Comparison of ENCODE assay signal across 8 cellular contexts in the genomic region with DNA sequence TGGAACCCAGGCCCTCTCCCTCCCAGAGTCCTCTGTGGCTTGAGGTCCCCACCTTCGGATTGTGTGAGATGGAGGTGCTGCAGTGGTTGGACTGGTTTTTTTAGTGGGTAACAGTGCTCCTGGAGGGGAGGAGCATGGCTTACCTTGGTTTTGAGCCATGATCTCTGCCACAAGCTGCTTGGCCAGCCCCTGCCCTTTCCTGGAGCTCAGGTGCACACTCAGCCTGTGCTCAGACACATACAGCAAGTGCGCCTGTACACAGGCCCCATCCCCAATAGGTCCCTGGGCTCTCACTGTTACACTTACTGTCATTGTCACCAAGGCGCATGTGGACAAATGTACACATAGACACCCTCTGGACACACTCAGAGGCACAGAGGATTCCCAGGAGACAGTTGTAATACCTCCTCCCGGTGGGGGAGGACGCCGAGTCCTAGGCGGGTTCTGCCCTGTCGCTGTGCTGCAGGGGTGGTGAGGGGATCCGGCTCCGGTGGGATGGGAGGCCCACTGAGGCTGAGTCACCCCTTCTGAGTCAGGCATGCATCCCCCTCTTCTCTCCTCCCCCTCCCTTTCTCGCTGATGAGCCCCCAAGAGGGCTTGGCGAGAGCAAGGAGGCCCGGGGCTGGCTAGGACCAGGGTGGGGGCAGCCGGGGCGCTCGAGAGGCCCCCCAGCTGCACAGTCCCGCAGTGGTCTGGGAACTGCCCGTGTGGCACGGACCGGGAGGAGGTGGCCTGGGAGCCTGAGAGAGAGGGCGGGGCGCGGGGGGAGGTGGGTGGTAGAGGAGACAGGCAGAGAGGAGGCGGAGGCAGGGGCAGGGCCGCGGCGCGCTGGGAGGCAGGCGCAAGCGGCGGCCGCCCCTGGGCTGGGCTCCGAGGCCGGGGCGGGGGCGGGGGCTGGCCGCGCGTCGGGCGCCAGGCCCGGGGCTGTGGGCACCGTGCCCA. TPM values are rescaled to one million over a fixed set of nuclear protein-coding genes. Genes with fewer than 3 reads are reported as not detected.
DNase-seq lines count a peak whose midpoint lies in the region; ATAC-seq and TF ChIP-seq lines count a peak whose summit lies in the region.

No MANE protein-coding gene starts in this region.

- H2AFZ ChIP-seq in PC-9 (peak overlapping the region; percentile 80), parathyroid adenoma (peak overlapping the region; percentile 95)

- POLR2A ChIA-PET in AG04450 (lab: Yijun Ruan, JAX) (interaction anchor here (0.6 kb wide), 1 partner anchor 200 kb away, joined by 4 read pairs; no protein-coding TSS in a partner anchor), PC-9 (lab: Charles Lee; ENCODE audit: unreplicated experiment) (interaction anchor here (0.5 to 0.6 kb wide), 2 partner anchors 61 to 710 kb away, joined by 3 read pairs; a partner anchor contains a TSS)

- peak overlapping the region; percentile 33 for H3K9ac ChIP-seq in parathyroid adenoma

- no peaks in the 10 kb centered on the region for H3K9me3 ChIP-seq in AG04450 (ENCODE audit: control insufficient read depth, insufficient read depth, low read length)
- H3K9me3 ChIP-seq in PC-9 (ENCODE audit: insufficient read depth, low read depth), result no peaks in the 10 kb centered on the region
- H3K9me3 ChIP-seq in ascending aorta, result no peaks in the 10 kb centered on the region
- no peaks in the 10 kb centered on the region for H3K9me3 ChIP-seq in parathyroid adenoma (ENCODE audit: control insufficient read depth, low read length)

- TF ChIP-seq CTCF in AG04450 (IDR thresholded peaks at IDR 0.05; ENCODE audit: low read depth, low read length) (no peak), HFF-Myc (IDR thresholded peaks at IDR 0.05; ENCODE audit: low read depth, low read length, missing control alignments) (no peak), PC-9 (conservative IDR thresholded peaks at IDR 0.05) (no peak), ascending aorta (IDR thresholded peaks at IDR 0.05) (no peak), parathyroid adenoma (IDR thresholded peaks at IDR 0.05) (no peak)

- H3K79me2 ChIP-seq in PC-9 (ENCODE audit: low read depth), result peaks cover 13% of the 10 kb centered on the region; the same call in 1 of the 2 replicates
- H3K79me2 ChIP-seq in parathyroid adenoma, result peaks cover 23% of the 10 kb centered on the region

- H3K27ac ChIP-seq in AG04450 (ENCODE audit: low read depth, low read length) (no peak overlapping the region), PC-9 (peak overlapping the region; percentile 45), ascending aorta (peak overlapping the region; percentile 68 to 78), parathyroid adenoma (peak overlapping the region; percentile 63)

- BruUV-seq in PC-9 (replicated peaks; lab: Mats Ljungman, UMichigan), result TSS peak; percentile 70

- H3K36me3 ChIP-seq in PC-9 (ENCODE audit: low read depth) (no peaks in the 10 kb centered on the region), ascending aorta (no peaks in the 10 kb centered on the region), parathyroid adenoma (ENCODE audit: control insufficient read depth, insufficient read depth, low read length) (no peaks in the 10 kb centered on the region)

- peak; percentile 85 for ATAC-seq in left ventricle myocardium superior
- no peak for ATAC-seq in GM19395 (IDR thresholded peaks at IDR 0.05; ENCODE audit: unreplicated experiment)

- H3K27me3 ChIP-seq in AG04450 (ENCODE audit: control insufficient read depth, insufficient read depth, low read length) (peaks cover 3% of the 10 kb centered on the region), PC-9 (ENCODE audit: insufficient read depth, low read depth) (no peaks in the 10 kb centered on the region), ascending aorta (no peaks in the 10 kb centered on the region), parathyroid adenoma (ENCODE audit: control insufficient read depth, insufficient read depth, low read length) (no peaks in the 10 kb centered on the region)

- H3K4me2 ChIP-seq in PC-9 (peak overlapping the region; percentile 98), parathyroid adenoma (ENCODE audit: low read length) (peak overlapping the region; percentile 87)

- H4K20me1 ChIP-seq in PC-9 (ENCODE audit: insufficient read depth), result peaks cover 25% of the 10 kb centered on the region

- H3K4me3 ChIP-seq in AG04450 (ENCODE audit: low read depth, low read length), result peak overlapping the region; percentile 84
- H3K4me3 ChIP-seq in HFF-Myc (replicated peaks; ENCODE audit: low read depth, low read length), result peak overlapping the region; percentile 70
- H3K4me3 ChIP-seq in PC-9, result peak overlapping the region; percentile 79
- peak overlapping the region; percentile 65 to 91 for H3K4me3 ChIP-seq in ascending aorta
- H3K4me3 ChIP-seq in parathyroid adenoma (ENCODE audit: low read depth, low read length), result peak overlapping the region; percentile 48

- H3K4me1 ChIP-seq in PC-9 (replicated peaks; ENCODE audit: insufficient read depth) (peaks cover 40% of the 10 kb centered on the region), ascending aorta (peaks cover 3 to 24% of the 10 kb centered on the region in 2 donors), parathyroid adenoma (peaks cover 4% of the 10 kb centered on the region)

- CTCF ChIA-PET in AG04450 (lab: Charles Lee), result interaction anchor here (1.2 to 5.9 kb wide), 2 partner anchors 46 to 161 kb away, joined by 5 to 108 read pairs; no protein-coding TSS in a partner anchor
- CTCF ChIA-PET in PC-9 (lab: Charles Lee), result no interaction called here

- no peaks in the 10 kb centered on the region for H3K9me2 ChIP-seq in PC-9 (ENCODE audit: insufficient read depth)

- DNase-seq in AG04450 (ENCODE audit: low read depth, low spot score), result no peak
- DNase-seq in HFF-Myc (ENCODE audit: extremely low read depth, low read depth), result no peak
- peak; percentile 72 to 89 for DNase-seq in PC-9
- peak; percentile 51 to 91 for DNase-seq in ascending aorta (ENCODE audit: low spot score in 2 of 2)
- peak; percentile 93 for DNase-seq in left ventricle myocardium superior
- DNase-seq in OCI-M2 (lab: John Stamatoyannopoulos, UW; ENCODE audit: unreplicated experiment), result no peak

- intact Hi-C loops in PC-9 (cut with micrococcal nuclease; ENCODE audit: unreplicated experiment) (no loop called here), ascending aorta (cut with DNase I) (no loop called here), left ventricle myocardium superior (cut with micrococcal nuclease) (no loop called here)

- H3F3A ChIP-seq in PC-9 (ENCODE audit: insufficient read depth, low read depth), result peaks cover 32% of the 10 kb centered on the region

RNA-seq across cellular contexts. Expression of gene EPB41L1, which starts 0.5 kb away (rescaled TPM):
- 17.8 and 23.6 TPM in 2 replicates for polyA plus RNA-seq in AG04450 (2011; rRNA removed)
- 17.9 and 18.9 TPM in 2 replicates for polyA minus RNA-seq in AG04450 (2011; rRNA and poly(A)+ RNA removed)
- total RNA-seq in PC-9 (2021) (134 and 141 TPM in 2 replicates), ascending aorta (16.7 TPM), left ventricle myocardium superior (19.6 TPM)

Comparison
In these comparisons a context has a peak if more than half of its experiments do, and no peak if none do; other contexts are left out.
1. DNase-seq: peak in PC-9 (2 of 2), ascending aorta (2 of 2) and left ventricle myocardium superior (single experiment); none in AG04450 (single experiment), HFF-Myc (single experiment) and OCI-M2 (single experiment).
2. Peak in every context shown above with its lines, with median percentiles within 50 percentile points of each other: H3K4me3 ChIP-seq.